2 cellular contexts compared by ENCODE assay signal in genomic region chr2:169439900-169440299, GRCh38.
TF ChIP-seq lines count a peak whose summit lies in the region.

No MANE protein-coding gene starts in this region.

TF ChIP-seq in GM23338, 12 proteins besides CTCF, POLR2A, EP300 and RAD21:
- TF ChIP-seq NANOG (IDR thresholded peaks at IDR 0.05; ENCODE audit: borderline replicate concordance) (no peak), STAT1 (IDR thresholded peaks at IDR 0.05; ENCODE audit: unreplicated experiment) (no peak), ETS1 (IDR thresholded peaks at IDR 0.05) (no peak), EZH2phosphoT487 (IDR thresholded peaks at IDR 0.05; ENCODE audit: unreplicated experiment) (no peak), ZNF331 (CRISPR knock-in tag; IDR thresholded peaks at IDR 0.05; ENCODE audit: low read depth) (no peak), ZNF114 (CRISPR knock-in tag; IDR thresholded peaks at IDR 0.05) (no peak), ZNF462 (CRISPR knock-in tag; IDR thresholded peaks at IDR 0.05) (no peak), POLR2AphosphoS5 (IDR thresholded peaks at IDR 0.05; ENCODE audit: low read depth) (no peak), CREB1 (CRISPR knock-in tag; IDR thresholded peaks at IDR 0.05; ENCODE audit: low read depth) (no peak), EZH2 (IDR thresholded peaks at IDR 0.05; ENCODE audit: low read depth, unreplicated experiment) (no peak), JUNB (IDR thresholded peaks at IDR 0.05; ENCODE audit: unreplicated experiment) (no peak)
- TF ChIP-seq, protein P1, sequence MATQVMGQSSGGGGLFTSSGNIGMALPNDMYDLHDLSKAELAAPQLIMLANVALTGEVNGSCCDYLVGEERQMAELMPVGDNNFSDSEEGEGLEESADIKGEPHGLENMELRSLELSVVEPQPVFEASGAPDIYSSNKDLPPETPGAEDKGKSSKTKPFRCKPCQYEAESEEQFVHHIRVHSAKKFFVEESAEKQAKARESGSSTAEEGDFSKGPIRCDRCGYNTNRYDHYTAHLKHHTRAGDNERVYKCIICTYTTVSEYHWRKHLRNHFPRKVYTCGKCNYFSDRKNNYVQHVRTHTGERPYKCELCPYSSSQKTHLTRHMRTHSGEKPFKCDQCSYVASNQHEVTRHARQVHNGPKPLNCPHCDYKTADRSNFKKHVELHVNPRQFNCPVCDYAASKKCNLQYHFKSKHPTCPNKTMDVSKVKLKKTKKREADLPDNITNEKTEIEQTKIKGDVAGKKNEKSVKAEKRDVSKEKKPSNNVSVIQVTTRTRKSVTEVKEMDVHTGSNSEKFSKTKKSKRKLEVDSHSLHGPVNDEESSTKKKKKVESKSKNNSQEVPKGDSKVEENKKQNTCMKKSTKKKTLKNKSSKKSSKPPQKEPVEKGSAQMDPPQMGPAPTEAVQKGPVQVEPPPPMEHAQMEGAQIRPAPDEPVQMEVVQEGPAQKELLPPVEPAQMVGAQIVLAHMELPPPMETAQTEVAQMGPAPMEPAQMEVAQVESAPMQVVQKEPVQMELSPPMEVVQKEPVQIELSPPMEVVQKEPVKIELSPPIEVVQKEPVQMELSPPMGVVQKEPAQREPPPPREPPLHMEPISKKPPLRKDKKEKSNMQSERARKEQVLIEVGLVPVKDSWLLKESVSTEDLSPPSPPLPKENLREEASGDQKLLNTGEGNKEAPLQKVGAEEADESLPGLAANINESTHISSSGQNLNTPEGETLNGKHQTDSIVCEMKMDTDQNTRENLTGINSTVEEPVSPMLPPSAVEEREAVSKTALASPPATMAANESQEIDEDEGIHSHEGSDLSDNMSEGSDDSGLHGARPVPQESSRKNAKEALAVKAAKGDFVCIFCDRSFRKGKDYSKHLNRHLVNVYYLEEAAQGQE (IDR thresholded peaks at IDR 0.05; ENCODE audit: unreplicated experiment): no peak

TF ChIP-seq in H1, 55 proteins besides CTCF, POLR2A, EP300 and RAD21:
- no peak for TF ChIP-seq CHD2 (IDR thresholded peaks at IDR 0.05; ENCODE audit: low read length)
- TF ChIP-seq, protein P2, sequence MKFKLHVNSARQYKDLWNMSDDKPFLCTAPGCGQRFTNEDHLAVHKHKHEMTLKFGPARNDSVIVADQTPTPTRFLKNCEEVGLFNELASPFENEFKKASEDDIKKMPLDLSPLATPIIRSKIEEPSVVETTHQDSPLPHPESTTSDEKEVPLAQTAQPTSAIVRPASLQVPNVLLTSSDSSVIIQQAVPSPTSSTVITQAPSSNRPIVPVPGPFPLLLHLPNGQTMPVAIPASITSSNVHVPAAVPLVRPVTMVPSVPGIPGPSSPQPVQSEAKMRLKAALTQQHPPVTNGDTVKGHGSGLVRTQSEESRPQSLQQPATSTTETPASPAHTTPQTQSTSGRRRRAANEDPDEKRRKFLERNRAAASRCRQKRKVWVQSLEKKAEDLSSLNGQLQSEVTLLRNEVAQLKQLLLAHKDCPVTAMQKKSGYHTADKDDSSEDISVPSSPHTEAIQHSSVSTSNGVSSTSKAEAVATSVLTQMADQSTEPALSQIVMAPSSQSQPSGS (IDR thresholded peaks at IDR 0.05; ENCODE audit: low read length): no peak
- TF ChIP-seq CHD7 (IDR thresholded peaks at IDR 0.05; ENCODE audit: insufficient replicate concordance, low read length): no peak
- no peak for TF ChIP-seq TCF12 (IDR thresholded peaks at IDR 0.05; ENCODE audit: low read depth, low read length)
- no peak for TF ChIP-seq E2F6 (IDR thresholded peaks at IDR 0.05)
- TF ChIP-seq CBX8 (IDR thresholded peaks at IDR 0.05; ENCODE audit: borderline replicate concordance, low read depth, low read length): no peak
- no peak for TF ChIP-seq NANOG (IDR thresholded peaks at IDR 0.05; ENCODE audit: insufficient read depth, low read depth, low read length, poor library complexity, severe bottlenecking)
- TF ChIP-seq BRCA1 (IDR thresholded peaks at IDR 0.05; ENCODE audit: low read depth, low read length): no peak
- TF ChIP-seq POU5F1 (IDR thresholded peaks at IDR 0.05; ENCODE audit: low read depth, low read length): no peak
- TF ChIP-seq JUN (IDR thresholded peaks at IDR 0.05; ENCODE audit: low read depth, low read length): no peak
- no peak for TF ChIP-seq KDM5A (IDR thresholded peaks at IDR 0.05; ENCODE audit: low read length)
- no peak for TF ChIP-seq JUND (IDR thresholded peaks at IDR 0.05; ENCODE audit: low read length)
- TF ChIP-seq CHD1 (IDR thresholded peaks at IDR 0.05; ENCODE audit: low read depth, low read length): no peak
- TF ChIP-seq HDAC2 (IDR thresholded peaks at IDR 0.05; ENCODE audit: borderline replicate concordance in 1 of 2, low read depth in 2 of 2, low read length in 2 of 2): no peak
- TF ChIP-seq SRF (IDR thresholded peaks at IDR 0.05; ENCODE audit: low read depth, low read length): no peak
- TF ChIP-seq KDM1A (IDR thresholded peaks at IDR 0.05; ENCODE audit: borderline replicate concordance, low read length): no peak
- TF ChIP-seq SP4 (IDR thresholded peaks at IDR 0.05; ENCODE audit: low read length): no peak
